ENCODE assay signal across 9 cellular contexts in genomic region chr4:52038109-52038912, GRCh38. TPM values are rescaled to one million over a fixed set of nuclear protein-coding genes. Genes with fewer than 3 reads are reported as not detected.
A peak's percentile ranks its signal among the peaks of the same experiment; 100 is the strongest.
DNase-seq lines count a peak whose midpoint lies in the region; ATAC-seq and TF ChIP-seq lines count a peak whose summit lies in the region.
"Had no signal": no experiment of that assay in that cellular context is flagged by ENCODE, and none has a peak within 500 bp of the region (broad histone marks: within the 10 kb centered on the region; RNA-seq: fewer than 3 reads in every experiment).

Gene SGCB, minus strand, starts transcription at chr4:52038299. Its CDS starts 40 bp downstream, at chr4:52038259.

- no CpG with 5 or more reads among the region's 68 CpGs for WGBS in trophoblast cell (ENCODE audit: extremely low coverage, insufficient coverage, insufficient read length)
- WGBS in thyroid gland, 2 donors = 5 to 14% methylated on average over 10 to 28 of the region's 68 CpGs

- H3K18ac ChIP-seq in trophoblast cell (ENCODE audit: low read length) = no peak within 1 kb of the TSS

- H3K14ac ChIP-seq in trophoblast cell (ENCODE audit: low read length) = peak within 1 kb of the TSS; percentile 10

- intact Hi-C loops in Calu3 (cut with micrococcal nuclease; ENCODE audit: unreplicated experiment) (no loop called here), Right ventricle myocardium superior (cut with DNase I) (loop anchor here (10.0 kb wide), 1 partner anchor 194 kb away; the partner anchor contains the start of gene DCUN1D4), thyroid gland (cut with DNase I) (no loop called here)

- no peak within 1 kb of the TSS for H2BK12ac ChIP-seq in trophoblast cell (ENCODE audit: low read length)

- peak within 1 kb of the TSS; percentile 55 for H4K91ac ChIP-seq in trophoblast cell (ENCODE audit: low read depth, low read length)

- H3K79me2 ChIP-seq in trophoblast cell (ENCODE audit: control insufficient read depth, insufficient read depth, low read length, poor library complexity) = peaks cover 2% of the 10 kb centered on the region

- CTCF ChIA-PET in Calu3 (lab: Charles Lee) = no interaction called here

- H3K4me3 Mint-ChIP-seq in Calu3 (ENCODE audit: low read depth, unreplicated experiment) = peak within 1 kb of the TSS; percentile 75
- H3K4me3 Mint-ChIP-seq in activated naive CD8-positive, alpha-beta T cell = peak within 1 kb of the TSS; percentile 88

- in situ Hi-C loops in SK-MEL-5 (cut with HindIII; ENCODE audit: low pct_unique_long_range_greater_than_20kb, low sequenced_read_pairs) = no loop called here

- TF ChIP-seq POLR2A in thyroid gland (IDR thresholded peaks at IDR 0.05) = peak in 1 of 2 donors; percentile 39

- H3K27ac Mint-ChIP-seq in Calu3 (ENCODE audit: unreplicated experiment) = peak within 1 kb of the TSS; percentile 63
- peak within 1 kb of the TSS; percentile 12 for H3K27ac Mint-ChIP-seq in activated naive CD8-positive, alpha-beta T cell

- DNase-seq in Calu3 = peak; percentile 57
- DNase-seq in SK-MEL-5 (ENCODE audit: low read depth, low spot score) = peak; percentile 37
- DNase-seq in Right ventricle myocardium superior = peak; percentile 79
- DNase-seq in trophoblast cell = peak; percentile 79 to 91
- DNase-seq in thyroid gland = peak; percentile 50 to 57

- H2BK120ac ChIP-seq in trophoblast cell (ENCODE audit: insufficient read depth, low read length, poor library complexity) = peak within 1 kb of the TSS; percentile 0

- no TSS peak for BruUV-seq in Calu3 (replicated peaks; lab: Mats Ljungman, UMichigan)

- H3K36me3 ChIP-seq in HUES48 (ENCODE audit: control insufficient read depth, insufficient read depth, low read length) (peaks cover 3% of the 10 kb centered on the region; the same call in 1 of the 2 replicates), trophoblast cell (ENCODE audit: control insufficient read depth in 1 of 2, insufficient read depth in 2 of 2, low read length in 2 of 2) (no peaks in the 10 kb centered on the region), thyroid gland (no peaks in the 10 kb centered on the region)
- H3K36me3 ChIP-seq: neutrophil had no signal

- H4K12ac ChIP-seq in trophoblast cell (ENCODE audit: low read depth, low read length) = peak within 1 kb of the TSS; percentile 82

- ATAC-seq in GM21381 (IDR thresholded peaks at IDR 0.05; ENCODE audit: unreplicated experiment) (peak; percentile 90), Right ventricle myocardium superior (ENCODE audit: poor library complexity) (peak; percentile 94)

- H3K27ac ChIP-seq in HUES48 (ENCODE audit: low read depth, low read length) = peak within 1 kb of the TSS; percentile 15
- no peak within 1 kb of the TSS for H3K27ac ChIP-seq in trophoblast cell (ENCODE audit: low read depth, low read length)
- peak within 1 kb of the TSS in 2 of 3 donors; percentile 20 to 49 for H3K27ac ChIP-seq in thyroid gland
- H3K27ac ChIP-seq: neutrophil had no signal

- H3K4me1 ChIP-seq in HUES48 (ENCODE audit: control insufficient read depth, insufficient read depth, low read length) (peaks cover 5% of the 10 kb centered on the region), trophoblast cell (ENCODE audit: control insufficient read depth in 1 of 2, insufficient read depth in 2 of 2, low read length in 2 of 2) (peaks cover 0 to 2% of the 10 kb centered on the region in 2 experiments), thyroid gland (peaks cover 3 to 5% of the 10 kb centered on the region in 2 donors)

- peaks cover 18% of the 10 kb centered on the region for H3K4me1 Mint-ChIP-seq in Calu3 (ENCODE audit: low read depth, unreplicated experiment)
- H3K4me1 Mint-ChIP-seq in activated naive CD8-positive, alpha-beta T cell (ENCODE audit: low read depth) = peaks cover 20% of the 10 kb centered on the region

- no peaks in the 10 kb centered on the region for H3K9me3 Mint-ChIP-seq in Calu3 (ENCODE audit: low read depth, unreplicated experiment)
- no peaks in the 10 kb centered on the region for H3K9me3 Mint-ChIP-seq in activated naive CD8-positive, alpha-beta T cell (ENCODE audit: low read depth)

- H2AK5ac ChIP-seq in trophoblast cell (ENCODE audit: low read length) = no peak within 1 kb of the TSS

- H4K8ac ChIP-seq in trophoblast cell (ENCODE audit: low read depth, low read length) = peak within 1 kb of the TSS; percentile 61

- H3K4ac ChIP-seq in trophoblast cell (ENCODE audit: low read depth, low read length) = no peak within 1 kb of the TSS

- peaks cover 26% of the 10 kb centered on the region for H3K27me3 Mint-ChIP-seq in Calu3 (ENCODE audit: unreplicated experiment)
- peaks cover 10% of the 10 kb centered on the region for H3K27me3 Mint-ChIP-seq in activated naive CD8-positive, alpha-beta T cell

- H3K36me3 Mint-ChIP-seq in Calu3 (ENCODE audit: insufficient read depth, unreplicated experiment) = peaks cover 12% of the 10 kb centered on the region
- H3K36me3 Mint-ChIP-seq in activated naive CD8-positive, alpha-beta T cell = no peaks in the 10 kb centered on the region

- H3K79me1 ChIP-seq in trophoblast cell (ENCODE audit: low read length) = peaks cover 5% of the 10 kb centered on the region

- H3K4me3 ChIP-seq in HUES48 (ENCODE audit: low read depth, low read length) (peak within 1 kb of the TSS; percentile 95), trophoblast cell (ENCODE audit: low read depth, low read length) (peak within 1 kb of the TSS; percentile 83), thyroid gland (replicated peaks in 1 of 3) (peak within 1 kb of the TSS; percentile 37 to 75 (median 59))

- peaks cover 31% of the 10 kb centered on the region; the same call in 1 of the 2 replicates for H3K27me3 ChIP-seq in HUES48 (ENCODE audit: control insufficient read depth, insufficient read depth, low read length)
- H3K27me3 ChIP-seq in trophoblast cell (ENCODE audit: insufficient read depth, low read length) = no peaks in the 10 kb centered on the region
- no peaks in the 10 kb centered on the region for H3K27me3 ChIP-seq in thyroid gland

- TF ChIP-seq CTCF in Calu3 (IDR thresholded peaks at IDR 0.05; ENCODE audit: unreplicated experiment) = no peak
- no peak for TF ChIP-seq CTCF in thyroid gland (IDR thresholded peaks at IDR 0.05)

- no peak within 1 kb of the TSS for H2BK5ac ChIP-seq in trophoblast cell (ENCODE audit: low read depth, low read length, poor library complexity)

- H3K9ac ChIP-seq in HUES48 (ENCODE audit: low read depth, low read length) (peak within 1 kb of the TSS; percentile 81), trophoblast cell (ENCODE audit: low read length) (peak within 1 kb of the TSS; percentile 67)

- peak within 1 kb of the TSS; percentile 84 for H3K4me2 ChIP-seq in trophoblast cell (ENCODE audit: low read length)

- H3K23ac ChIP-seq in trophoblast cell (ENCODE audit: low read length) = no peak within 1 kb of the TSS

- no peaks in the 10 kb centered on the region for H3K9me3 ChIP-seq in HUES48 (ENCODE audit: control insufficient read depth, insufficient read depth, low read length)
- H3K9me3 ChIP-seq in trophoblast cell (ENCODE audit: insufficient read depth, low read depth, low read length) = no peaks in the 10 kb centered on the region
- no peaks in the 10 kb centered on the region for H3K9me3 ChIP-seq in thyroid gland
- H3K9me3 ChIP-seq: neutrophil had no signal

- peak within 1 kb of the TSS; percentile 87 for H2AFZ ChIP-seq in trophoblast cell (ENCODE audit: insufficient read depth, low read length, poor library complexity)

RNA-seq across cellular contexts. Expression of gene SGCB, which starts in this region (rescaled TPM):
- 10.4 and 11.8 TPM in 2 replicates for total RNA-seq in Calu3 (2022)
- total RNA-seq in SK-MEL-5 (2014; rRNA removed; shearing (Covaris generic)) = 6.8 and 7.2 TPM in 2 replicates
- 8.9 and 11.6 TPM in 2 replicates for polyA plus RNA-seq in SK-MEL-5 (2015; cell fraction: cytosol; rRNA removed)
- 2.9 and 10.5 TPM in 2 replicates for polyA plus RNA-seq in SK-MEL-5 (2015; cell fraction: nucleus; rRNA removed)
- total RNA-seq in Right ventricle myocardium superior = 74.6 TPM
- polyA plus RNA-seq in trophoblast cell (2013) = 11.1 and 11.3 TPM in 2 replicates
- 10 to 100 TPM; 13.2 to 16.8 (median 14.3) TPM for total RNA-seq in thyroid gland
